Comparison of ENCODE assay signal across 1 cellular context in genomic region chr6:30572078-30572605, GRCh38.
TF ChIP-seq lines count a peak whose summit lies in the region.

No MANE protein-coding gene starts in this region.

TF ChIP-seq in GM23338, 12 proteins besides CTCF, POLR2A, EP300 and RAD21 (continued from another document):
- TF ChIP-seq REST (IDR thresholded peaks at IDR 0.05; ENCODE audit: unreplicated experiment) (no peak), ZNF462 (CRISPR knock-in tag; IDR thresholded peaks at IDR 0.05) (no peak), ZNF114 (CRISPR knock-in tag; IDR thresholded peaks at IDR 0.05) (no peak), EZH2phosphoT487 (IDR thresholded peaks at IDR 0.05; ENCODE audit: unreplicated experiment) (no peak)
